In genomic region chr14:91177073-91177796, GRCh38 we compare ENCODE assay signal across 8 cellular contexts.
DNase-seq lines count a peak whose midpoint lies in the region; ATAC-seq and TF ChIP-seq lines count a peak whose summit lies in the region.

No MANE protein-coding gene starts in this region.

- no TSS peak for BruUV-seq in PC-9 (replicated peaks; lab: Mats Ljungman, UMichigan)

- H3K4me2 ChIP-seq in KMS-11: no peak overlapping the region
- H3K4me2 ChIP-seq in PC-9: no peak overlapping the region
- H3K4me2 ChIP-seq in osteoblast (ENCODE audit: insufficient read depth, low read length): no peak overlapping the region

- H3K79me2 ChIP-seq in KMS-11 (ENCODE audit: insufficient read depth, low read depth): no peaks in the 10 kb centered on the region
- H3K79me2 ChIP-seq in PC-9 (ENCODE audit: low read depth): no peaks in the 10 kb centered on the region
- H3K79me2 ChIP-seq in osteoblast (ENCODE audit: insufficient read depth, low read length): no peaks in the 10 kb centered on the region

- H3K27me3 ChIP-seq in KMS-11 (ENCODE audit: insufficient read depth, low read depth) (no peaks in the 10 kb centered on the region), PC-9 (ENCODE audit: insufficient read depth, low read depth) (no peaks in the 10 kb centered on the region), osteoblast (ENCODE audit: insufficient read depth, low read length) (no peaks in the 10 kb centered on the region), thyroid gland (no peaks in the 10 kb centered on the region)

- H3K4me1 ChIP-seq in KMS-11 (ENCODE audit: low read depth, poor library complexity, severe bottlenecking) (peaks cover 9% of the 10 kb centered on the region), PC-9 (replicated peaks; ENCODE audit: insufficient read depth) (no peaks in the 10 kb centered on the region), osteoblast (ENCODE audit: insufficient read depth, low read length) (no peaks in the 10 kb centered on the region), thyroid gland (no peaks in the 10 kb centered on the region)

- ATAC-seq in GM21526 (IDR thresholded peaks at IDR 0.05; ENCODE audit: low FRiP score, unreplicated experiment): no peak

- no peak for TF ChIP-seq POLR2A in thyroid gland (IDR thresholded peaks at IDR 0.05)

- WGBS in thyroid gland, 2 donors: 64 to 67% methylated on average over 10 of the region's 10 CpGs

- H3K9me3 Mint-ChIP-seq in activated T-cell treated with anti-CD3 and anti-CD28 coated beads, Interleukin-2, amount 50 U/mL, for 24 hours: no peaks in the 10 kb centered on the region

- peaks cover 59% of the 10 kb centered on the region for H3K36me3 Mint-ChIP-seq in activated T-cell treated with anti-CD3 and anti-CD28 coated beads, Interleukin-2, amount 50 U/mL, for 24 hours (ENCODE audit: low read depth)

- DNase-seq in GM04504 (ENCODE audit: low read depth) (peak; percentile 42), PC-9 (peak; percentile 10 to 51), fibroblast of mammary gland (ENCODE audit: low read depth) (peak; percentile 72), osteoblast (ENCODE audit: insufficient read length, low spot score, missing footprints) (peak; percentile 80), thyroid gland (peak; percentile 56 to 59)
- DNase-seq in activated T-cell treated with anti-CD3 and anti-CD28 coated beads, Interleukin-2, amount 50 U/mL, for 24 hours: peak; percentile 70

- no peaks in the 10 kb centered on the region for H3K27me3 Mint-ChIP-seq in activated T-cell treated with anti-CD3 and anti-CD28 coated beads, Interleukin-2, amount 50 U/mL, for 24 hours

- CTCF ChIA-PET in PC-9 (lab: Charles Lee): interaction anchor here (0.5 kb wide), 1 partner anchor 110 kb away, joined by 6 read pairs; no protein-coding TSS in a partner anchor

- H3K27ac ChIP-seq in KMS-11 (no peak overlapping the region), PC-9 (no peak overlapping the region), osteoblast (ENCODE audit: low read depth, low read length) (no peak overlapping the region), thyroid gland (no peak overlapping the region)

- no peak overlapping the region for H3K9ac ChIP-seq in KMS-11

- peak; percentile 76 for TF ChIP-seq CTCF in KMS-11 (conservative IDR thresholded peaks at IDR 0.05; ENCODE audit: low read depth, low read length)
- peak; percentile 79 for TF ChIP-seq CTCF in PC-9 (conservative IDR thresholded peaks at IDR 0.05)
- peak; percentile 89 for TF ChIP-seq CTCF in fibroblast of mammary gland (conservative IDR thresholded peaks at IDR 0.05; ENCODE audit: control insufficient read depth, insufficient read depth, low read depth, low read length)
- peak; percentile 86 for TF ChIP-seq CTCF in osteoblast (IDR thresholded peaks at IDR 0.05; ENCODE audit: extremely low read depth, low read depth, low read length)
- TF ChIP-seq CTCF in thyroid gland (IDR thresholded peaks at IDR 0.05): peak; percentile 65 to 81 (median 72)

- peaks cover 15% of the 10 kb centered on the region for H3K4me1 Mint-ChIP-seq in activated T-cell treated with anti-CD3 and anti-CD28 coated beads, Interleukin-2, amount 50 U/mL, for 24 hours (ENCODE audit: low read depth)

- H3F3A ChIP-seq in PC-9 (ENCODE audit: insufficient read depth, low read depth): no peaks in the 10 kb centered on the region

- intact Hi-C loops in PC-9 (cut with micrococcal nuclease; ENCODE audit: unreplicated experiment): loop anchor here (1.0 kb wide), 1 partner anchor 109 kb away; no protein-coding TSS in a partner anchor
- intact Hi-C loops in thyroid gland (cut with DNase I): loop anchor here (5.0 to 10.0 kb wide), 2 partner anchors 110 to 122 kb away; no protein-coding TSS in a partner anchor

- POLR2A ChIA-PET in PC-9 (lab: Charles Lee; ENCODE audit: unreplicated experiment): interaction anchor here (0.6 kb wide), 1 partner anchor 274 kb away, joined by 3 read pairs; no protein-coding TSS in a partner anchor

- no peak overlapping the region for H3K4me3 ChIP-seq in KMS-11 (IDR thresholded peaks at IDR 0.05; ENCODE audit: insufficient read depth, low read depth, low read length)
- no peak overlapping the region for H3K4me3 ChIP-seq in PC-9
- H3K4me3 ChIP-seq in fibroblast of mammary gland (ENCODE audit: control insufficient read depth, low read depth, low read length): no peak overlapping the region
- H3K4me3 ChIP-seq in osteoblast (ENCODE audit: insufficient read depth, low read length): no peak overlapping the region
- H3K4me3 ChIP-seq in thyroid gland (replicated peaks in 1 of 3): no peak overlapping the region

- H3K36me3 ChIP-seq in KMS-11 (ENCODE audit: insufficient read depth): no peaks in the 10 kb centered on the region
- no peaks in the 10 kb centered on the region for H3K36me3 ChIP-seq in PC-9 (ENCODE audit: low read depth)
- peaks cover 6% of the 10 kb centered on the region for H3K36me3 ChIP-seq in osteoblast (ENCODE audit: insufficient read depth, low read length)
- peaks cover 8 to 20% of the 10 kb centered on the region in 2 donors for H3K36me3 ChIP-seq in thyroid gland

- no peak overlapping the region for H3K4me3 Mint-ChIP-seq in activated T-cell treated with anti-CD3 and anti-CD28 coated beads, Interleukin-2, amount 50 U/mL, for 24 hours

- no peaks in the 10 kb centered on the region for H3K9me2 ChIP-seq in PC-9 (ENCODE audit: insufficient read depth)

- H4K20me1 ChIP-seq in KMS-11 (ENCODE audit: insufficient read depth) (no peaks in the 10 kb centered on the region), PC-9 (ENCODE audit: insufficient read depth) (no peaks in the 10 kb centered on the region), osteoblast (ENCODE audit: insufficient read depth, low read length) (no peaks in the 10 kb centered on the region)

- H2AFZ ChIP-seq in KMS-11 (ENCODE audit: low read depth) (no peak overlapping the region), PC-9 (no peak overlapping the region), osteoblast (ENCODE audit: low read length) (no peak overlapping the region)

- peak overlapping the region; percentile 85 for H3K27ac Mint-ChIP-seq in activated T-cell treated with anti-CD3 and anti-CD28 coated beads, Interleukin-2, amount 50 U/mL, for 24 hours

- H3K9me3 ChIP-seq in PC-9 (ENCODE audit: insufficient read depth, low read depth) (no peaks in the 10 kb centered on the region), osteoblast (ENCODE audit: low read depth, low read length) (no peaks in the 10 kb centered on the region), thyroid gland (no peaks in the 10 kb centered on the region)
